In genomic region chr13:73417012-73417615, GRCh38 we compare ENCODE assay signal across 9 cellular contexts.
DNase-seq lines count a peak whose midpoint lies in the region; ATAC-seq and TF ChIP-seq lines count a peak whose summit lies in the region.
"Had no signal": no experiment of that assay in that cellular context is flagged by ENCODE, and none has a peak within 500 bp of the region (broad histone marks: within the 10 kb centered on the region; RNA-seq: fewer than 3 reads in every experiment).

No MANE protein-coding gene starts in this region.

- H3K79me2 ChIP-seq in DND-41 (ENCODE audit: insufficient read depth, low read length) (no peaks in the 10 kb centered on the region), PC-3 (ENCODE audit: low read length) (no peaks in the 10 kb centered on the region)

- no peak overlapping the region for H2AFZ ChIP-seq in DND-41 (ENCODE audit: low read depth, low read length)
- H2AFZ ChIP-seq in PC-3 (ENCODE audit: low read length), result no peak overlapping the region

- H4K20me1 ChIP-seq in DND-41 (ENCODE audit: insufficient read depth, low read length), result no peaks in the 10 kb centered on the region
- H4K20me1 ChIP-seq in PC-3 (ENCODE audit: low read length), result no peaks in the 10 kb centered on the region

- no peak overlapping the region for H3K4me3 ChIP-seq in DND-41 (ENCODE audit: low read depth in 1 of 2, low read length in 2 of 2)
- no peak overlapping the region for H3K4me3 ChIP-seq in HAP-1
- H3K4me3 ChIP-seq in PC-3 (ENCODE audit: low read length), result no peak overlapping the region

- no peaks in the 10 kb centered on the region for H3K9me3 Mint-ChIP-seq in naive thymus-derived CD8-positive, alpha-beta T cell
- H3K9me3 Mint-ChIP-seq in T-helper 2 cell treated with Interferon-gamma antibody and Interleukin-4, amounts not matched to agents 5 μg/mL and 100 μg/mL, for 36 hours, result no peaks in the 10 kb centered on the region

- POLR2A ChIA-PET in PC-3 (lab: Charles Lee; ENCODE audit: unreplicated experiment), result no interaction called here
- POLR2A ChIA-PET in naive thymus-derived CD8-positive, alpha-beta T cell (lab: Charles Lee), result no interaction called here

- H3F3A ChIP-seq in PC-3 (ENCODE audit: low read length, unreplicated experiment), result peaks cover 3% of the 10 kb centered on the region

- H3K4me1 ChIP-seq in DND-41 (ENCODE audit: insufficient read depth, low read length), result no peaks in the 10 kb centered on the region
- no peaks in the 10 kb centered on the region; the same call in 1 of the 2 replicates for H3K4me1 ChIP-seq in HAP-1
- H3K4me1 ChIP-seq in PC-3 (ENCODE audit: insufficient read depth, low read length), result peaks cover 28% of the 10 kb centered on the region

- intact Hi-C loops in PC-3 (cut with micrococcal nuclease), result loop anchor here (5.0 to 10.0 kb wide), 3 partner anchors 192 to 582 kb away; no protein-coding TSS in a partner anchor

- CTCF ChIA-PET in PC-3 (lab: Charles Lee), result no interaction called here

- no peaks in the 10 kb centered on the region for H3K36me3 Mint-ChIP-seq in naive thymus-derived CD8-positive, alpha-beta T cell
- no peaks in the 10 kb centered on the region for H3K36me3 Mint-ChIP-seq in T-helper 2 cell treated with Interferon-gamma antibody and Interleukin-4, amounts not matched to agents 5 μg/mL and 100 μg/mL, for 36 hours (ENCODE audit: low read depth)

- no peaks in the 10 kb centered on the region for H3K9me3 ChIP-seq in DND-41 (ENCODE audit: insufficient read depth, low read length, severe bottlenecking)
- H3K9me3 ChIP-seq in HAP-1, result no peaks in the 10 kb centered on the region
- no peaks in the 10 kb centered on the region for H3K9me3 ChIP-seq in PC-3 (ENCODE audit: low read length)

- in situ Hi-C loops in HAP-1 (cut with MboI; ENCODE audit: low sequenced_read_pairs), result loop anchor here (25.0 kb wide), 2 partner anchors 355 to 580 kb away; partner anchors contain the start of gene KLF5

- ATAC-seq in DND-41 (ENCODE audit: insufficient read depth, low read depth), result peak; percentile 55; the same call in 1 of the 3 replicates
- ATAC-seq in PC-3, result peak; percentile 18; the same call in 1 of the 2 replicates
- no peak for ATAC-seq in naive thymus-derived CD8-positive, alpha-beta T cell

- TF ChIP-seq CTCF in DND-41 (IDR thresholded peaks at IDR 0.05; ENCODE audit: borderline replicate concordance, extremely low read depth, low read length, poor library complexity, severe bottlenecking), result peak; percentile 49
- TF ChIP-seq CTCF in PC-3 (conservative IDR thresholded peaks at IDR 0.05; ENCODE audit: low read depth, low read length), result peak; percentile 69

- no peaks in the 10 kb centered on the region for H3K4me1 Mint-ChIP-seq in naive thymus-derived CD8-positive, alpha-beta T cell
- no peaks in the 10 kb centered on the region for H3K4me1 Mint-ChIP-seq in T-helper 2 cell treated with Interferon-gamma antibody and Interleukin-4, amounts not matched to agents 5 μg/mL and 100 μg/mL, for 36 hours (ENCODE audit: low read depth)

- peaks cover 0 to 4% (median 0%) of the 10 kb centered on the region in 5 donors for H3K27me3 Mint-ChIP-seq in naive thymus-derived CD8-positive, alpha-beta T cell
- H3K27me3 Mint-ChIP-seq in T-helper 2 cell treated with Interferon-gamma antibody and Interleukin-4, amounts not matched to agents 5 μg/mL and 100 μg/mL, for 36 hours (ENCODE audit: low read depth), result no peaks in the 10 kb centered on the region

- no peaks in the 10 kb centered on the region for H3K9me2 ChIP-seq in PC-3 (replicated peaks; ENCODE audit: low read length)

- H3K4me3 Mint-ChIP-seq in naive thymus-derived CD8-positive, alpha-beta T cell, result no peak overlapping the region
- no peak overlapping the region for H3K4me3 Mint-ChIP-seq in T-helper 2 cell treated with Interferon-gamma antibody and Interleukin-4, amounts not matched to agents 5 μg/mL and 100 μg/mL, for 36 hours

- no peaks in the 10 kb centered on the region for H3K27me3 ChIP-seq in DND-41 (ENCODE audit: insufficient read depth, low read length, poor library complexity)
- H3K27me3 ChIP-seq in HAP-1 (ENCODE audit: low read depth), result no peaks in the 10 kb centered on the region
- H3K27me3 ChIP-seq in PC-3 (ENCODE audit: low read length), result no peaks in the 10 kb centered on the region

- H3K4me2 ChIP-seq in DND-41 (ENCODE audit: insufficient read depth, low read length) (no peak overlapping the region), PC-3 (ENCODE audit: low read length) (no peak overlapping the region)

- H3K36me3 ChIP-seq in DND-41 (ENCODE audit: insufficient read depth, low read length), result no peaks in the 10 kb centered on the region
- H3K36me3 ChIP-seq in HAP-1 (replicated peaks), result no peaks in the 10 kb centered on the region
- H3K36me3 ChIP-seq in PC-3 (ENCODE audit: low read depth, low read length), result no peaks in the 10 kb centered on the region

- H3K27ac ChIP-seq in DND-41 (ENCODE audit: low read length) (no peak overlapping the region), PC-3 (ENCODE audit: low read length) (peak overlapping the region; percentile 100)

- no peak for DNase-seq in DND-41
- DNase-seq in HAP-1 (ENCODE audit: low spot score in 2 of 2), result peak; percentile 29 to 39
- DNase-seq in PC-3, result peak; percentile 64
- DNase-seq in iPS-NIHi7 (ENCODE audit: extremely low spot score), result peak; percentile 46
- DNase-seq in naive thymus-derived CD8-positive, alpha-beta T cell, result no peak
- DNase-seq in NCI-H2081 treated with DMSO at 0.1 percent for 48 hours (lab: John Stamatoyannopoulos, UW), result no peak
- no peak for DNase-seq in T-helper 2 cell treated with Interferon-gamma antibody and Interleukin-4, amounts not matched to agents 5 μg/mL and 100 μg/mL, for 36 hours (ENCODE audit: low spot score)
- DNase-seq in cerebellum (ENCODE audit: low spot score), result no peak
- DNase-seq: stimulated activated CD4-positive, alpha-beta T cell treated with anti-CD3 and anti-CD28 coated beads, Interleukin-12 subunit alpha, Interleukin-12 subunit beta, amount 100 ng/mL, for 4 hours had no signal

- no TSS peak for BruUV-seq in PC-3 (replicated peaks; lab: Mats Ljungman, UMichigan)

- H3K9ac ChIP-seq in DND-41 (ENCODE audit: low read depth, low read length), result no peak overlapping the region
- peak overlapping the region; percentile 38; the same call in 1 of the 2 replicates for H3K9ac ChIP-seq in PC-3 (ENCODE audit: low read length)

- H3K27ac Mint-ChIP-seq in naive thymus-derived CD8-positive, alpha-beta T cell, result no peak overlapping the region
- no peak overlapping the region for H3K27ac Mint-ChIP-seq in T-helper 2 cell treated with Interferon-gamma antibody and Interleukin-4, amounts not matched to agents 5 μg/mL and 100 μg/mL, for 36 hours

Comparison
In these comparisons a context has a peak if more than half of its experiments do, and no peak if none do; other contexts are left out.
1. ATAC-seq: peak in DND-41 (single experiment) and PC-3 (single experiment); none in naive thymus-derived CD8-positive, alpha-beta T cell (0 of 2).
2. DNase-seq: peak in HAP-1 (2 of 2), PC-3 (single experiment) and iPS-NIHi7 (single experiment); none in DND-41 (single experiment), naive thymus-derived CD8-positive, alpha-beta T cell (0 of 10), NCI-H2081 treated with DMSO at 0.1 percent for 48 hours (single experiment), T-helper 2 cell treated with Interferon-gamma antibody and Interleukin-4, amounts not matched to agents 5 μg/mL and 100 μg/mL, for 36 hours (single experiment) and cerebellum (single experiment).